8 cellular contexts compared by ENCODE assay signal in the genomic region with DNA sequence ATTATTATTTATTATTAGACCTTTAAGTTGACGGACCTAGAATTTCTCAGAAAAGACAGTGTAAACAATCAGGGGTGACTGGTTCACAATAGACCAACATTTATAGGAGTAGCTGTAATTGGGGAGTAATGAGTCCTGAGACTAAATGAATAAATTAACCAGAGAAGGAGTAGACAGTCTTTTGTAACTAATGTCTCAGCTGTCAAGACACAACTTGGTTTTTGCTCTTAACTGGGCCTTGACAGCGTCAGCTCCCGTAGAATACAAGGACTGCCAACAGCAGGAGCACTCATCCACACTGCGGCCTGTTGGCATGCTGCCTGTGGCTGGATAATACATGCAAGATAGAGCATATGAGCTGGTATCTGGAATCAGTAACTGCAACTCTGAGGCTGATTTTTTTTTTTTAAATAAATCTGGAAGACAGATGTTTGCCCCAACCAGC.
DNase-seq lines count a peak whose midpoint lies in the region; ATAC-seq and TF ChIP-seq lines count a peak whose summit lies in the region.

No MANE protein-coding gene starts in this region.

- no peak overlapping the region for H3K4me3 ChIP-seq in epithelial cell of esophagus (ENCODE audit: low read length)

- ATAC-seq in stimulated activated naive B cell treated with anti-CD40 and anti-IgM and Interleukin-4, amounts not matched to agents 10 μg/mL and 1 μg/mL and 100 μg/mL, for 72 hours (replicated peaks) = no peak
- ATAC-seq in GM21619 (IDR thresholded peaks at IDR 0.05; ENCODE audit: unreplicated experiment) = no peak

- H3K36me3 Mint-ChIP-seq in nephron progenitor cell (ENCODE audit: low read depth) = peaks cover 19% of the 10 kb centered on the region
- no peaks in the 10 kb centered on the region for H3K36me3 Mint-ChIP-seq in stimulated activated naive B cell treated with anti-CD40 and anti-IgM and Interleukin-4, amounts not matched to agents 10 μg/mL and 1 μg/mL and 100 μg/mL, for 72 hours

- peaks cover 4% of the 10 kb centered on the region for H3K9me3 Mint-ChIP-seq in nephron progenitor cell
- peaks cover 0 to 3% of the 10 kb centered on the region in 2 donors for H3K9me3 Mint-ChIP-seq in stimulated activated naive B cell treated with anti-CD40 and anti-IgM and Interleukin-4, amounts not matched to agents 10 μg/mL and 1 μg/mL and 100 μg/mL, for 72 hours

- no peak overlapping the region for H3K4me3 Mint-ChIP-seq in nephron progenitor cell
- no peak overlapping the region for H3K4me3 Mint-ChIP-seq in stimulated activated naive B cell treated with anti-CD40 and anti-IgM and Interleukin-4, amounts not matched to agents 10 μg/mL and 1 μg/mL and 100 μg/mL, for 72 hours

- TF ChIP-seq CTCF in epithelial cell of esophagus (IDR thresholded peaks at IDR 0.05; ENCODE audit: insufficient read depth, low read depth, low read length, missing control alignments) (no peak), nephron progenitor cell (IDR thresholded peaks at IDR 0.05) (no peak)

- peaks cover 25% of the 10 kb centered on the region for H3K4me1 Mint-ChIP-seq in nephron progenitor cell
- H3K4me1 Mint-ChIP-seq in stimulated activated naive B cell treated with anti-CD40 and anti-IgM and Interleukin-4, amounts not matched to agents 10 μg/mL and 1 μg/mL and 100 μg/mL, for 72 hours = no peaks in the 10 kb centered on the region

- peaks cover 5% of the 10 kb centered on the region for H3K27me3 Mint-ChIP-seq in nephron progenitor cell (ENCODE audit: low read depth, poor library complexity)
- no peaks in the 10 kb centered on the region for H3K27me3 Mint-ChIP-seq in stimulated activated naive B cell treated with anti-CD40 and anti-IgM and Interleukin-4, amounts not matched to agents 10 μg/mL and 1 μg/mL and 100 μg/mL, for 72 hours

- DNase-seq in C1 segment of cervical spinal cord (lab: John Stamatoyannopoulos, UW) (peak in 12 of 14 donors; percentile 5 to 75 (median 50)), NCI-H2171 treated with DMSO at 0.1 percent for 48 hours (lab: John Stamatoyannopoulos, UW) (peak; percentile 97), epithelial cell of esophagus (ENCODE audit: low read depth) (peak; percentile 7), nephron progenitor cell (peak; percentile 21), SKM-1 (lab: John Stamatoyannopoulos, UW; ENCODE audit: unreplicated experiment) (no peak), GDM1 (lab: John Stamatoyannopoulos, UW) (no peak)
- no peak for DNase-seq in stimulated activated naive B cell treated with anti-CD40 and anti-IgM and Interleukin-4, amounts not matched to agents 10 μg/mL and 1 μg/mL and 100 μg/mL, for 72 hours

- H3K27ac Mint-ChIP-seq in nephron progenitor cell = peak overlapping the region; percentile 79
- no peak overlapping the region for H3K27ac Mint-ChIP-seq in stimulated activated naive B cell treated with anti-CD40 and anti-IgM and Interleukin-4, amounts not matched to agents 10 μg/mL and 1 μg/mL and 100 μg/mL, for 72 hours

Comparison
In these comparisons a context has a peak if more than half of its experiments do, and no peak if none do; other contexts are left out.
1. DNase-seq: peak in C1 segment of cervical spinal cord (12 of 14), NCI-H2171 treated with DMSO at 0.1 percent for 48 hours (single experiment), epithelial cell of esophagus (single experiment) and nephron progenitor cell (single experiment); none in stimulated activated naive B cell treated with anti-CD40 and anti-IgM and Interleukin-4, amounts not matched to agents 10 μg/mL and 1 μg/mL and 100 μg/mL, for 72 hours (single experiment), SKM-1 (single experiment) and GDM1 (single experiment).